ENCODE assay signal across 1 cellular context in the genomic region with DNA sequence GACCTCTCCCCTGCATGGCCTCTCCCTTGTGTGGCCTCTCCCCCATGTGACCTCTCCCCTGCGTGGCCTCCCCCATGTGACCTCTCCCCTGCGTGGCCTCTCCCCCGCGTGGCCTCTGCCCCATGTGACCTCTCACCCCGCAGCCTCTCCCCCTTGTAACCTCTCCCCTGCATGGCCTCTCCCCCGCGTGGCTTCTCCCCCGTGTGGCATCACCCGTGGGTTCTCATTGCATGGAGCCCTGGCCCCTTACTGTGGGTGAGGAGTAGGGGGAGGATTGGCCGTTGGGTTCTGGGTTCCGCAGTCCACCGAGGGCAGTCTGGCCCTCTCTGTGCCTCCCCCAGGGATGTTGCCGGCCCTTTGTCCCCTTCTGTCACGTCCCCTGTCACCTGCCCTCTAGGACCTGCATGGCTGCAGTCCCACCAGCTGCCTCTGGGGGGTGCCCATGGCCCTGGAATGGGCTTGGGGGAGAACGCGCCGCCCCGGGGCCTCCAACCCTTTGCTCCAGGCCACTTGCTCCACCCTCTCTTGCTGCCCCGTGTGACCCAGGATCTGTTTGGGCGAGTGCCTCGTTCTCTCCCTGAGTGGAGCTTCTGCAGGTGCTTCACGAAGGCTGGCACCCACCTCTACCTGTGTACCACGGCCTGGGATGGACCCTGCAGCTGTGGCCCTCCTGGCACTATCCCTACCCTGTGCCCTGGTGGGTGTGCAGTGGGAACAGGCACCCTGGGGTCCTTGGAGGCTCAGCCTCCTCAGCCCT.
TF ChIP-seq lines count a peak whose summit lies in the region.

No MANE protein-coding gene starts in this region.

TF ChIP-seq in HCT116, 20 proteins besides CTCF, POLR2A, EP300 and RAD21 (continued from another document):
- TF ChIP-seq, protein P1, sequence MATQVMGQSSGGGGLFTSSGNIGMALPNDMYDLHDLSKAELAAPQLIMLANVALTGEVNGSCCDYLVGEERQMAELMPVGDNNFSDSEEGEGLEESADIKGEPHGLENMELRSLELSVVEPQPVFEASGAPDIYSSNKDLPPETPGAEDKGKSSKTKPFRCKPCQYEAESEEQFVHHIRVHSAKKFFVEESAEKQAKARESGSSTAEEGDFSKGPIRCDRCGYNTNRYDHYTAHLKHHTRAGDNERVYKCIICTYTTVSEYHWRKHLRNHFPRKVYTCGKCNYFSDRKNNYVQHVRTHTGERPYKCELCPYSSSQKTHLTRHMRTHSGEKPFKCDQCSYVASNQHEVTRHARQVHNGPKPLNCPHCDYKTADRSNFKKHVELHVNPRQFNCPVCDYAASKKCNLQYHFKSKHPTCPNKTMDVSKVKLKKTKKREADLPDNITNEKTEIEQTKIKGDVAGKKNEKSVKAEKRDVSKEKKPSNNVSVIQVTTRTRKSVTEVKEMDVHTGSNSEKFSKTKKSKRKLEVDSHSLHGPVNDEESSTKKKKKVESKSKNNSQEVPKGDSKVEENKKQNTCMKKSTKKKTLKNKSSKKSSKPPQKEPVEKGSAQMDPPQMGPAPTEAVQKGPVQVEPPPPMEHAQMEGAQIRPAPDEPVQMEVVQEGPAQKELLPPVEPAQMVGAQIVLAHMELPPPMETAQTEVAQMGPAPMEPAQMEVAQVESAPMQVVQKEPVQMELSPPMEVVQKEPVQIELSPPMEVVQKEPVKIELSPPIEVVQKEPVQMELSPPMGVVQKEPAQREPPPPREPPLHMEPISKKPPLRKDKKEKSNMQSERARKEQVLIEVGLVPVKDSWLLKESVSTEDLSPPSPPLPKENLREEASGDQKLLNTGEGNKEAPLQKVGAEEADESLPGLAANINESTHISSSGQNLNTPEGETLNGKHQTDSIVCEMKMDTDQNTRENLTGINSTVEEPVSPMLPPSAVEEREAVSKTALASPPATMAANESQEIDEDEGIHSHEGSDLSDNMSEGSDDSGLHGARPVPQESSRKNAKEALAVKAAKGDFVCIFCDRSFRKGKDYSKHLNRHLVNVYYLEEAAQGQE (IDR thresholded peaks at IDR 0.05; ENCODE audit: low read depth) = no peak
- TF ChIP-seq EZH2phosphoT487 (IDR thresholded peaks at IDR 0.05; ENCODE audit: borderline replicate concordance) = no peak
- TF ChIP-seq POLR2AphosphoS5 (IDR thresholded peaks at IDR 0.05; ENCODE audit: low read depth, low read length) = no peak
- TF ChIP-seq, protein P2, sequence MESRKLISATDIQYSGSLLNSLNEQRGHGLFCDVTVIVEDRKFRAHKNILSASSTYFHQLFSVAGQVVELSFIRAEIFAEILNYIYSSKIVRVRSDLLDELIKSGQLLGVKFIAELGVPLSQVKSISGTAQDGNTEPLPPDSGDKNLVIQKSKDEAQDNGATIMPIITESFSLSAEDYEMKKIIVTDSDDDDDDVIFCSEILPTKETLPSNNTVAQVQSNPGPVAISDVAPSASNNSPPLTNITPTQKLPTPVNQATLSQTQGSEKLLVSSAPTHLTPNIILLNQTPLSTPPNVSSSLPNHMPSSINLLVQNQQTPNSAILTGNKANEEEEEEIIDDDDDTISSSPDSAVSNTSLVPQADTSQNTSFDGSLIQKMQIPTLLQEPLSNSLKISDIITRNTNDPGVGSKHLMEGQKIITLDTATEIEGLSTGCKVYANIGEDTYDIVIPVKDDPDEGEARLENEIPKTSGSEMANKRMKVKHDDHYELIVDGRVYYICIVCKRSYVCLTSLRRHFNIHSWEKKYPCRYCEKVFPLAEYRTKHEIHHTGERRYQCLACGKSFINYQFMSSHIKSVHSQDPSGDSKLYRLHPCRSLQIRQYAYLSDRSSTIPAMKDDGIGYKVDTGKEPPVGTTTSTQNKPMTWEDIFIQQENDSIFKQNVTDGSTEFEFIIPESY (IDR thresholded peaks at IDR 0.05; ENCODE audit: extremely low read depth, insufficient replicate concordance, low read length) = no peak
- TF ChIP-seq YY1 (IDR thresholded peaks at IDR 0.05; ENCODE audit: extremely low read depth, insufficient replicate concordance, low read depth, low read length) = no peak
- no peak for TF ChIP-seq JUND (IDR thresholded peaks at IDR 0.05)
- TF ChIP-seq, protein P3, sequence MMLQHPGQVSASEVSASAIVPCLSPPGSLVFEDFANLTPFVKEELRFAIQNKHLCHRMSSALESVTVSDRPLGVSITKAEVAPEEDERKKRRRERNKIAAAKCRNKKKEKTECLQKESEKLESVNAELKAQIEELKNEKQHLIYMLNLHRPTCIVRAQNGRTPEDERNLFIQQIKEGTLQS (IDR thresholded peaks at IDR 0.05) = no peak
- TF ChIP-seq CEBPB (IDR thresholded peaks at IDR 0.05; ENCODE audit: low read depth) = no peak
- no peak for TF ChIP-seq TCF7L2 (IDR thresholded peaks at IDR 0.05; ENCODE audit: borderline replicate concordance, extremely low read depth, insufficient read depth, insufficient read length)
- TF ChIP-seq ELF1 (IDR thresholded peaks at IDR 0.05; ENCODE audit: borderline replicate concordance, low read depth) = no peak
- no peak for TF ChIP-seq SP1 (IDR thresholded peaks at IDR 0.05; ENCODE audit: low read depth)
